8 cellular contexts compared by ENCODE assay signal in genomic region chr18:74498712-74499629, GRCh38. TPM values are rescaled to one million over a fixed set of nuclear protein-coding genes. Genes with fewer than 3 reads are reported as not detected.
DNase-seq lines count a peak whose midpoint lies in the region; ATAC-seq and TF ChIP-seq lines count a peak whose summit lies in the region.

No MANE protein-coding gene starts in this region.

- H3K4me3 ChIP-seq in GM12875 (ENCODE audit: low read depth, low read length), result peak overlapping the region; percentile 59

- H3K27me3 ChIP-seq in foreskin keratinocyte, result no peaks in the 10 kb centered on the region

- intact Hi-C loops in sciatic nerve (cut with DNase I), result no loop called here

- H3K27ac ChIP-seq in foreskin keratinocyte, result peak overlapping the region; percentile 59

- peak; percentile 29 for DNase-seq in NCI-H460 (ENCODE audit: extremely low read depth, low read depth)
- DNase-seq in activated T-cell treated with anti-CD3 and anti-CD28 coated beads for 24 hours (ENCODE audit: low read depth), result peak; percentile 75
- no peak for DNase-seq in foreskin keratinocyte
- peak; percentile 69 for DNase-seq in sciatic nerve (ENCODE audit: low spot score)
- DNase-seq in COLO829 (ENCODE audit: low spot score), result no peak
- DNase-seq in NCI-H2227 (lab: John Stamatoyannopoulos, UW; ENCODE audit: unreplicated experiment), result no peak

- peak; percentile 35 for ATAC-seq in HG02610 (IDR thresholded peaks at IDR 0.05; ENCODE audit: unreplicated experiment)
- no peak for ATAC-seq in foreskin keratinocyte
- no peak for ATAC-seq in sciatic nerve

- peaks cover 8% of the 10 kb centered on the region for H3K4me1 ChIP-seq in foreskin keratinocyte

- TF ChIP-seq CTCF in GM12875 (IDR thresholded peaks at IDR 0.05; ENCODE audit: borderline replicate concordance, insufficient read depth, low read depth, low read length), result no peak
- TF ChIP-seq CTCF in foreskin keratinocyte (conservative IDR thresholded peaks at IDR 0.05), result no peak

RNA-seq across cellular contexts. Expression of gene CNDP2, which starts 2.8 kb away (rescaled TPM):
- total RNA-seq in NCI-H460 (2014; rRNA removed; shearing (Covaris generic)), result 72.0 and 105 TPM in 2 replicates
- 54.3 and 55.1 TPM in 2 replicates for polyA plus RNA-seq in NCI-H460 (2014; cell fraction: nucleus; rRNA removed)
- 108 and 143 TPM in 2 replicates for total RNA-seq in foreskin keratinocyte
- polyA plus RNA-seq in foreskin keratinocyte, result 120 and 141 TPM in 2 replicates
- 162 TPM for total RNA-seq in sciatic nerve

RNA-seq across cellular contexts. Expression of gene CNDP1, which starts 35.3 kb away (rescaled TPM):
- total RNA-seq in NCI-H460 (2014; rRNA removed; shearing (Covaris generic)), result not detected in 2 replicates
- polyA plus RNA-seq in NCI-H460 (2014; cell fraction: nucleus; rRNA removed), result not detected in 2 replicates
- total RNA-seq in foreskin keratinocyte, result not detected in 2 replicates
- polyA plus RNA-seq in foreskin keratinocyte, result not detected in 2 replicates
- 0.31 TPM for total RNA-seq in sciatic nerve

RNA-seq across cellular contexts. Expression of gene DIPK1C, which starts 41.9 kb away (rescaled TPM):
- not detected in 2 replicates for total RNA-seq in NCI-H460 (2014; rRNA removed; shearing (Covaris generic))
- polyA plus RNA-seq in NCI-H460 (2014; cell fraction: nucleus; rRNA removed), result not detected in 2 replicates
- total RNA-seq in foreskin keratinocyte (not detected in 2 replicates), sciatic nerve (1.4 TPM)
- not detected in 2 replicates for polyA plus RNA-seq in foreskin keratinocyte

Comparison
In these comparisons a context has a peak if more than half of its experiments do, and no peak if none do; other contexts are left out.
1. DNase-seq: peak in NCI-H460 (single experiment), activated T-cell treated with anti-CD3 and anti-CD28 coated beads for 24 hours (single experiment) and sciatic nerve (single experiment); none in foreskin keratinocyte (0 of 2), COLO829 (single experiment) and NCI-H2227 (single experiment).